23 cellular contexts compared by ENCODE assay signal in the genomic region with DNA sequence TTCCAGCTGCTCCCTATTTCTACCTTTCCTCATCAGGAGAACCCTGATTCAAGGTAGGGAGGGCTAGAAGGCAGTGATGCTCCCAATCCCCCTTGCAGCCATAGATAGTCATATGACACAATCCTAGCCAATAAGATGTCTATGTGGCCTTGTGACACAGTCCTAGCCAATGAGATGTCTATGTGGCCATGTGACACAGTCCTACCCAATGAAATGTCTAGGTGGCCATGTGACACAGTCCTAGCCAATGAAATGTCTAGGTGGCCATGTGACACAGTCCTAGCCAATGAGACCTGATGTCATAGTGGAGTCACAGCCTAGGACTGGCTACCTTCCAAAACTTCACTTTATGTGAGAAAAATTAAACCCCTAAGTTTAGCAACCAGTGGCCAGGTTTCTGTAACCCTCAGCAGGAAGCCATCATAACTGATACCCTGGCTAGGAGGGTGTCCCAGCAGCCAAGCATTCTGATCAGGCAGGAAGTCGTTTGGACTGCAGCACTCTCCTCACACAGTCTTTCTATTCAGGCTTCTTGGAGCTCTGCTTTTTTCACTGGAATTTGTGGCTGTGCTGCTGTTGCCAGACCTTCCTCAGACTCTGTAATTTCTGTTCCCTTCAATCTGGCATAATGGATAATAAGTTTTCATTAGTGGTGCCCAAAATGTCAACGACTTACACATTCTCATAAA.
DNase-seq lines count a peak whose midpoint lies in the region; TF ChIP-seq lines count a peak whose summit lies in the region.
"Had no signal": no experiment of that assay in that cellular context is flagged by ENCODE, and none has a peak within 500 bp of the region (broad histone marks: within the 10 kb centered on the region; RNA-seq: fewer than 3 reads in every experiment).

No MANE protein-coding gene starts in this region.

- peaks cover 14% of the 10 kb centered on the region for H3K4me1 ChIP-seq in GM23248 (ENCODE audit: insufficient read depth)
- H3K4me1 ChIP-seq in mesodermal cell (ENCODE audit: control insufficient read depth, insufficient read depth, low read length, poor library complexity, severe bottlenecking) = peaks cover 17% of the 10 kb centered on the region
- H3K4me1 ChIP-seq: esophagus muscularis mucosa, gastroesophageal sphincter, psoas muscle had no signal

- peak overlapping the region; percentile 76 for H2AFZ ChIP-seq in GM23248
- H2AFZ ChIP-seq: hepatocyte had no signal

- DNase-seq in AG10803 (ENCODE audit: low read depth) (peak; percentile 56), GM23248 (peak; percentile 15), astrocyte of the hippocampus (ENCODE audit: low read depth, low spot score) (peak; percentile 55), NCI-H1694 (lab: John Stamatoyannopoulos, UW) (no peak)
- no peak for DNase-seq in activated CD4-positive, alpha-beta T cell treated with anti-CD3 and anti-CD28 coated beads for 1 hour
- DNase-seq in activated CD4-positive, alpha-beta T cell treated with anti-CD3 and anti-CD28 coated beads, Interleukin-2, amount 50 U/mL, for 1 hour = no peak
- DNase-seq: activated CD4-positive, CD25-positive, alpha-beta regulatory T cell treated with anti-CD3 and anti-CD28 coated beads, Interleukin-2, amount 50 U/mL, for 72 hours; activated CD8-positive, alpha-beta T cell treated with anti-CD3 and anti-CD28 coated beads for 36 hours; CD4-positive, CD25-positive, alpha-beta regulatory T cell; endodermal cell; H7; NCI-H1436 treated with DMSO at 0.1 percent for 48 hours; NCI-H2107; psoas muscle; RPMI8226; T-helper 17 cell had no signal

- no peaks in the 10 kb centered on the region for H3K9me3 ChIP-seq in GM23248 (ENCODE audit: low read depth)
- H3K9me3 ChIP-seq in mesodermal cell (ENCODE audit: control insufficient read depth, low read length) = no peaks in the 10 kb centered on the region
- H3K9me3 ChIP-seq: esophagus muscularis mucosa, gastroesophageal sphincter, neutrophil, psoas muscle, tibial nerve had no signal

- H3F3A ChIP-seq in GM23248 (ENCODE audit: insufficient read depth) = peaks cover 4% of the 10 kb centered on the region; the same call in 1 of the 2 replicates

- H3K4me2 ChIP-seq in GM23248 (ENCODE audit: unreplicated experiment) = no peak overlapping the region
- H3K4me2 ChIP-seq: hepatocyte, KMS-11 had no signal

- no peaks in the 10 kb centered on the region for H3K27me3 ChIP-seq in GM23248 (replicated peaks; ENCODE audit: insufficient read depth)
- H3K27me3 ChIP-seq: esophagus muscularis mucosa, gastroesophageal sphincter, hepatocyte, neutrophil, tibial nerve had no signal

- WGBS in GM23248 (ENCODE audit: low coverage in 1 of 2, low lambda C conversion rate in 2 of 2, missing lambda C conversion rate in 2 of 2), 2 experiments = 14 to 31% methylated on average over 2 of the region's 2 CpGs
- 70 to 80% methylated on average over 1 of the region's 2 CpGs for WGBS in mesodermal cell (ENCODE audit: insufficient coverage in 2 of 2), 2 experiments

- no peak overlapping the region for H3K4me3 ChIP-seq in AG10803 (ENCODE audit: low read length)
- no peak overlapping the region for H3K4me3 ChIP-seq in GM23248
- H3K4me3 ChIP-seq in mesodermal cell (ENCODE audit: extremely low read depth, insufficient read depth, low read length, poor library complexity, severe bottlenecking) = no peak overlapping the region
- H3K4me3 ChIP-seq: esophagus muscularis mucosa, gastroesophageal sphincter, hepatocyte, psoas muscle, tibial nerve had no signal

- H3K9ac ChIP-seq in GM23248 = no peak overlapping the region
- H3K9ac ChIP-seq: KMS-11 had no signal

- H3K36me3 ChIP-seq in GM23248 (ENCODE audit: low read depth) (no peaks in the 10 kb centered on the region), mesodermal cell (ENCODE audit: control insufficient read depth, insufficient read depth, low read length) (no peaks in the 10 kb centered on the region)
- H3K36me3 ChIP-seq: esophagus muscularis mucosa, gastroesophageal sphincter, neutrophil, tibial nerve had no signal

- in situ Hi-C loops in GM23248 (cut with MboI) = no loop called here

- H3K79me2 ChIP-seq in GM23248 (ENCODE audit: insufficient read depth) = no peaks in the 10 kb centered on the region
- H3K79me2 ChIP-seq: hepatocyte had no signal

- no peaks in the 10 kb centered on the region for H4K20me1 ChIP-seq in GM23248 (ENCODE audit: insufficient read depth)

- H3K27ac ChIP-seq in GM23248 (no peak overlapping the region), mesodermal cell (ENCODE audit: low read depth, low read length, severe bottlenecking) (peak overlapping the region; percentile 74)
- H3K27ac ChIP-seq: esophagus muscularis mucosa, gastroesophageal sphincter, hepatocyte, KMS-11, neutrophil, psoas muscle had no signal

- H3K9me2 ChIP-seq in GM23248 (ENCODE audit: insufficient read depth) = no peaks in the 10 kb centered on the region

- no peak for TF ChIP-seq CTCF in AG10803 (conservative IDR thresholded peaks at IDR 0.05; ENCODE audit: low read length)

Comparison
In these comparisons a context has a peak if more than half of its experiments do, and no peak if none do; other contexts are left out.
1. DNase-seq: peak in AG10803 (single experiment), GM23248 (single experiment) and astrocyte of the hippocampus (single experiment); none in activated CD4-positive, alpha-beta T cell treated with anti-CD3 and anti-CD28 coated beads for 1 hour (single experiment), NCI-H1694 (single experiment) and activated CD4-positive, alpha-beta T cell treated with anti-CD3 and anti-CD28 coated beads, Interleukin-2, amount 50 U/mL, for 1 hour (single experiment).